Comparison of ENCODE assay signal across 27 cellular contexts in genomic region chr13:35278917-35279316, GRCh38.
"Had no signal": no experiment of that assay in that cellular context is flagged by ENCODE, and none has a peak within 500 bp of the region (broad histone marks: within the 10 kb centered on the region; RNA-seq: fewer than 3 reads in every experiment).

No MANE protein-coding gene starts in this region.

- FAIRE-seq: urothelium cell line had no signal

- H3K9me3 ChIP-seq: stomach, suprapubic skin, testis, thoracic aorta, thyroid gland, transverse colon, upper lobe of left lung, upper lobe of right lung, uterus, vagina had no signal

- H3K36me3 ChIP-seq: stomach, suprapubic skin, thoracic aorta, thyroid gland, tibial artery, tibial nerve, transverse colon, upper lobe of left lung, upper lobe of right lung, uterus, vagina had no signal

- ATAC-seq: stimulated activated effector memory CD8-positive, alpha-beta T cell treated with anti-CD3 and anti-CD28 coated beads, Interleukin-12 subunit alpha, Interleukin-12 subunit beta, amount 100 ng/mL, for 72 hours; stimulated activated memory B cell treated with anti-CD40 and anti-IgM and Interleukin-4, amounts not matched to agents 10 μg/mL and 1 μg/mL and 100 μg/mL, for 72 hours; stimulated activated naive B cell treated with anti-CD40 and anti-IgM and Interleukin-4, amounts not matched to agents 10 μg/mL and 1 μg/mL and 100 μg/mL, for 72 hours; stimulated activated naive CD8-positive, alpha-beta T cell treated with anti-CD3 and anti-CD28 coated beads, Interleukin-15, amount 100 ng/mL, for 72 hours; stimulated activated naive CD8-positive, alpha-beta T cell treated with anti-CD3 and anti-CD28 coated beads, Interleukin-15, Interleukin-2, amounts not matched to agents 100 U/mL and 50 U/mL, for 24 hours; upper lobe of right lung had no signal

- H3K4me3 ChIP-seq: stomach, suprapubic skin, testis, thoracic aorta, thyroid gland, tibial artery, tibial nerve, transverse colon, upper lobe of left lung, upper lobe of right lung, uterus, vagina had no signal

- H3K27me3 ChIP-seq: stomach, suprapubic skin, testis, thyroid gland, tibial artery, tibial nerve, transverse colon, upper lobe of left lung, upper lobe of right lung, uterus, vagina had no signal

- H3K4me1 ChIP-seq: stomach, suprapubic skin, testis, thyroid gland, tibial artery, tibial nerve, transverse colon, upper lobe of left lung, upper lobe of right lung, uterus, vagina had no signal

- DNase-seq: stimulated activated CD4-positive, alpha-beta T cell treated with anti-CD3 and anti-CD28 coated beads, Interleukin-2, amount 100 ng/mL, for 48 hours; stimulated activated CD4-positive, alpha-beta T cell treated with anti-CD3 and anti-CD28 coated beads, Interleukin-4, amount 100 ng/mL, for 1 hour; stimulated activated CD4-positive, alpha-beta T cell treated with anti-CD3 and anti-CD28 coated beads, Interleukin-4, amount 100 ng/mL, for 24 hours; stimulated activated CD4-positive, alpha-beta T cell treated with anti-CD3 and anti-CD28 coated beads, Interleukin-4, amount 100 ng/mL, for 4 hours; stimulated activated CD8-positive, alpha-beta memory T cell treated with anti-CD3 and anti-CD28 coated beads, Interleukin-4, amount 100 ng/mL, for 48 hours; stimulated activated naive B cell treated with anti-CD40 and anti-IgM and Interleukin-4, amounts not matched to agents 10 μg/mL and 1 μg/mL and 100 μg/mL, for 72 hours; stimulated activated naive CD4-positive, alpha-beta T cell; stimulated activated naive CD4-positive, alpha-beta T cell treated with Interleukin-2 at 50 U/mL for 16 hours; stimulated activated naive CD8-positive, alpha-beta T cell treated with anti-CD3 and anti-CD28 coated beads, Interleukin-15, amount 100 ng/mL, for 72 hours; stimulated activated naive CD8-positive, alpha-beta T cell treated with anti-CD3 and anti-CD28 coated beads, Interleukin-15, Interleukin-2, amounts not matched to agents 100 U/mL and 50 U/mL, for 24 hours; stomach; substantia nigra; testis; thyroid gland; tibial artery; transverse colon; trophoblast cell; upper lobe of left lung; upper lobe of right lung; uterus had no signal

- H3K27ac ChIP-seq: stomach, suprapubic skin, testis, thoracic aorta, thyroid gland, tibial artery, tibial nerve, transverse colon, upper lobe of left lung, upper lobe of right lung, uterus, vagina had no signal
